ENCODE assay signal across 23 cellular contexts in genomic region chr3:5644773-5645172, GRCh38.
DNase-seq lines count a peak whose midpoint lies in the region; ATAC-seq and TF ChIP-seq lines count a peak whose summit lies in the region.
"Had no signal": no experiment of that assay in that cellular context is flagged by ENCODE, and none has a peak within 500 bp of the region (broad histone marks: within the 10 kb centered on the region; RNA-seq: fewer than 3 reads in every experiment).

No MANE protein-coding gene starts in this region.

- H3K9me3 ChIP-seq in neutrophil = no peaks in the 10 kb centered on the region
- H3K9me3 ChIP-seq: A549 had no signal

- H3K36me3 ChIP-seq in neutrophil = no peaks in the 10 kb centered on the region

- TF ChIP-seq CTCF in HL-60 (IDR thresholded peaks at IDR 0.05; ENCODE audit: insufficient read depth, low read length) (no peak), neutrophil (IDR thresholded peaks at IDR 0.05) (no peak)

- H3K27ac Mint-ChIP-seq in stimulated activated naive B cell treated with anti-CD40 and anti-IgM and Interleukin-4, amounts not matched to agents 10 μg/mL and 1 μg/mL and 100 μg/mL, for 72 hours = no peak overlapping the region
- H3K27ac Mint-ChIP-seq: CD8-positive, alpha-beta T cell; HFFc6; IgD-negative memory B cell had no signal

- no peak overlapping the region for H3K4me3 ChIP-seq in HL-60 (replicated peaks; ENCODE audit: insufficient read depth, low read length)
- no peak overlapping the region for H3K4me3 ChIP-seq in neutrophil (ENCODE audit: low read depth in 1 of 2, low read length in 1 of 2)
- H3K4me3 ChIP-seq: A549, GM12878 had no signal

- peak; percentile 10 for DNase-seq in DMS53 (lab: John Stamatoyannopoulos, UW)
- DNase-seq in DMS53 treated with DMSO at 0.1 percent for 48 hours (lab: John Stamatoyannopoulos, UW; ENCODE audit: unreplicated experiment) = no peak
- no peak for DNase-seq in HL-60 (ENCODE audit: low read depth in 1 of 2, low spot score in 1 of 2)
- no peak for DNase-seq in left colon
- DNase-seq in stimulated activated naive B cell treated with anti-CD40 and anti-IgM and Interleukin-4, amounts not matched to agents 10 μg/mL and 1 μg/mL and 100 μg/mL, for 72 hours = no peak
- DNase-seq in activated effector memory CD4-positive, alpha-beta T cell treated with anti-CD3 and anti-CD28 coated beads, Interleukin-2, amount 50 U/mL, for 16 hours = no peak
- DNase-seq: AML-193; Calu3; CD8-positive, alpha-beta T cell; DMS 273 treated with DMSO at 0.1 percent for 48 hours; DMS79; GF-D8; GOT3; H7; HFFc6 had no signal

- H3K4me3 Mint-ChIP-seq in stimulated activated naive B cell treated with anti-CD40 and anti-IgM and Interleukin-4, amounts not matched to agents 10 μg/mL and 1 μg/mL and 100 μg/mL, for 72 hours = no peak overlapping the region
- H3K4me3 Mint-ChIP-seq: CD8-positive, alpha-beta T cell; HFFc6; IgD-negative memory B cell had no signal

- H3K9me3 Mint-ChIP-seq in stimulated activated naive B cell treated with anti-CD40 and anti-IgM and Interleukin-4, amounts not matched to agents 10 μg/mL and 1 μg/mL and 100 μg/mL, for 72 hours = peaks cover 9 to 15% of the 10 kb centered on the region in 2 donors

- H3K27ac ChIP-seq in HL-60 (replicated peaks) (0 out of 2 replicates have a peak overlapping the region, but pooled peaks have one; percentile 28), neutrophil (peak overlapping the region; percentile 41)
- H3K27ac ChIP-seq: 22Rv1, A549 had no signal

- no peaks in the 10 kb centered on the region for H3K27me3 ChIP-seq in HL-60 (ENCODE audit: insufficient read depth, poor library complexity, severe bottlenecking)
- no peaks in the 10 kb centered on the region for H3K27me3 ChIP-seq in neutrophil

- H3K4me1 Mint-ChIP-seq in stimulated activated naive B cell treated with anti-CD40 and anti-IgM and Interleukin-4, amounts not matched to agents 10 μg/mL and 1 μg/mL and 100 μg/mL, for 72 hours = no peaks in the 10 kb centered on the region
- H3K4me1 Mint-ChIP-seq: IgD-negative memory B cell had no signal

- peaks cover 0 to 8% of the 10 kb centered on the region in 2 experiments for H3K4me1 ChIP-seq in neutrophil (ENCODE audit: control insufficient read depth in 1 of 2, insufficient read depth in 1 of 2, low read depth in 1 of 2, low read length in 1 of 2)
- H3K4me1 ChIP-seq: A549 had no signal

- ATAC-seq in left colon (peak; percentile 95), HG03045 (IDR thresholded peaks at IDR 0.05; ENCODE audit: unreplicated experiment) (no peak)
- no peak for ATAC-seq in stimulated activated naive B cell treated with anti-CD40 and anti-IgM and Interleukin-4, amounts not matched to agents 10 μg/mL and 1 μg/mL and 100 μg/mL, for 72 hours (replicated peaks)
- ATAC-seq: A549; CD8-positive, alpha-beta T cell; HCT116; HepG2 had no signal

- peaks cover 0 to 5% of the 10 kb centered on the region in 2 donors for H3K27me3 Mint-ChIP-seq in stimulated activated naive B cell treated with anti-CD40 and anti-IgM and Interleukin-4, amounts not matched to agents 10 μg/mL and 1 μg/mL and 100 μg/mL, for 72 hours
- H3K27me3 Mint-ChIP-seq: IgD-negative memory B cell had no signal

- no peaks in the 10 kb centered on the region for H3K36me3 Mint-ChIP-seq in stimulated activated naive B cell treated with anti-CD40 and anti-IgM and Interleukin-4, amounts not matched to agents 10 μg/mL and 1 μg/mL and 100 μg/mL, for 72 hours
- H3K36me3 Mint-ChIP-seq: CD8-positive, alpha-beta T cell had no signal

- intact Hi-C loops in left colon (cut with DNase I, micrococcal nuclease) = no loop called here
